4 cellular contexts compared by ENCODE assay signal in genomic region chr11:70839851-70840250, GRCh38.
"Had no signal": no experiment of that assay in that cellular context is flagged by ENCODE, and none has a peak within 500 bp of the region (broad histone marks: within the 10 kb centered on the region; RNA-seq: fewer than 3 reads in every experiment).

No MANE protein-coding gene starts in this region.

- ATAC-seq: HepG2, K562 had no signal

- H3K4me3 ChIP-seq: K562 had no signal

- DNase-seq: KBM-7 had no signal

- H3K27ac ChIP-seq: HL-60 had no signal
